In the genomic region with DNA sequence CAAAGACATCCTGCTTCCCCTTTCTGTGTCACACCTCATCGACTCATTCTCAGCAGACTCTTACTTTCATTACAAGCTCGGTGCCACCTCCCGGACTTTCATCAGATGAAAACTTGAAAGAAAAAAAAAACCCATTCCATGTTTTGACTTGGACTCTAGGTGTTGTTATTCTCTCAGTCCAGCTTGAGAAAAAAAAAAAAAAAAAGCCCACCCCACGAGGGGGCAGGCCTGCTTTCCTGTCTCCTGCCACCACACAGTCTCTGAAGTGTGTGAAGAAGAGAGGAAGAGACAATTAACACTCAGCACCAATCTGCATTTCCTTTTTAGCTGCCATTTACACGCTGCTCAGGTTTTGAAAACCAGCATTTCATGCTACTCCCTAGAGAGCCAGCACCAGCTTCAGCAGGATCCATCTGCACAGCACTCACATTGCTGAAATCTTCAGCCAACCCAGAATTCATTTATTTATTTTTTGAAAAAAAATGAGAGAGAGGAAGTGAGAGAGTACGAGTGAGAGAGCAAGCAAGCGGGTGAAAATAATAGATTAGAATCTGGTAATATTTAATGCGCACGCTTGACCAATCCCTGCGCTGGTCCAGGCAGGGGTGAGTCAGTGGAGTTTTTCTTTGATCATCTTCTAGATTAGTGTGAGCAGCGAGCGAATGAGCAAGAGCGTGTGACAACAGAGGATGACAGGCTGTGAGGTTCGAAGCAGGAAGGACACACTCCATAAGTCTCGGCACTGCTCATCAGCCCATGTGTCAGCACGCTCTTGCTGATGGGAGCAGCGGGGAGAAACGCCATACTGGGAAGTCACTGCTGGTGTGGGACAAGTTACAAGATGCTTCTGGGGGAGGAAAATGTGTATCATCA, we compare ENCODE assay signal across 9 cellular contexts. TPM values are rescaled to one million over a fixed set of nuclear protein-coding genes. Genes with fewer than 3 reads are reported as not detected.
DNase-seq lines count a peak whose midpoint lies in the region; ATAC-seq and TF ChIP-seq lines count a peak whose summit lies in the region.
"Had no signal": no experiment of that assay in that cellular context is flagged by ENCODE, and none has a peak within 500 bp of the region (broad histone marks: within the 10 kb centered on the region; RNA-seq: fewer than 3 reads in every experiment).

No MANE protein-coding gene starts in this region.

- H3K4me3 ChIP-seq in A673 (ENCODE audit: low read depth, low read length, poor library complexity, severe bottlenecking) (peak overlapping the region; percentile 36), OCI-LY3 (ENCODE audit: low read length) (peak overlapping the region; percentile 78), uterus (no peak overlapping the region)

- H3K4me2 ChIP-seq in OCI-LY3 (ENCODE audit: low read length), result peak overlapping the region; percentile 86

- H4K20me1 ChIP-seq in OCI-LY3 (ENCODE audit: insufficient read depth, low read length), result no peaks in the 10 kb centered on the region

- H3K27ac ChIP-seq in A673 (ENCODE audit: low read depth, low read length, poor library complexity, severe bottlenecking) (no peak overlapping the region), OCI-LY3 (ENCODE audit: low read length) (peak overlapping the region; percentile 99), uterus (no peak overlapping the region)

- BruUV-seq in A673 (replicated peaks; lab: Mats Ljungman, UMichigan), result no TSS peak

- peak overlapping the region; percentile 95 for H3K9ac ChIP-seq in OCI-LY3 (ENCODE audit: low read length)

- intact Hi-C loops in A673 (cut with micrococcal nuclease; ENCODE audit: unreplicated experiment) (no loop called here), uterus (cut with DNase I; ENCODE audit: low total_unique reads) (no loop called here)
- intact Hi-C loops in activated T-helper 1 cell treated with anti-CD3 and anti-CD28 coated beads, Interleukin-12 subunit alpha, Interleukin-12 subunit beta, Interleukin-2, Interleukin-4 antibody, amounts not matched to agents 30 ng/mL and 10 ng/mL and 1 ng/mL, durations not matched to agents 14 hours and 24 hours and 36 hours (cut with micrococcal nuclease), result loop anchor here (1.0 to 10.0 kb wide), 13 partner anchors 7 to 933 kb away; a partner anchor contains a TSS

- no peak overlapping the region for H3K4me3 Mint-ChIP-seq in activated T-helper 1 cell treated with anti-CD3 and anti-CD28 coated beads, Interleukin-12 subunit alpha, Interleukin-12 subunit beta, Interleukin-2, Interleukin-4 antibody, amounts not matched to agents 30 ng/mL and 10 ng/mL and 1 ng/mL, durations not matched to agents 14 hours and 24 hours and 36 hours

- DNase-seq in A673 (ENCODE audit: low spot score) (peak; percentile 71), hepatic stellate cell (ENCODE audit: low spot score) (peak; percentile 56), uterus (no peak)
- DNase-seq in activated T-helper 1 cell treated with anti-CD3 and anti-CD28 coated beads, Interleukin-12 subunit alpha, Interleukin-12 subunit beta, Interleukin-2, Interleukin-4 antibody, amounts not matched to agents 30 ng/mL and 10 ng/mL and 1 ng/mL, durations not matched to agents 14 hours and 24 hours and 36 hours (ENCODE audit: low spot score), result peak; percentile 57
- peak; percentile 69 to 73 for DNase-seq in stimulated activated CD4-positive, alpha-beta T cell treated with anti-CD3 and anti-CD28 coated beads, Interleukin-15, amount 100 ng/mL, for 48 hours (ENCODE audit: low read depth in 2 of 2)

- peaks cover 11% of the 10 kb centered on the region for H3K4me1 ChIP-seq in A673 (ENCODE audit: insufficient read depth, low read length, poor library complexity, severe bottlenecking)
- H3K4me1 ChIP-seq in OCI-LY3 (ENCODE audit: low read length), result peaks cover 78% of the 10 kb centered on the region
- H3K4me1 ChIP-seq in uterus, result no peaks in the 10 kb centered on the region

- no peaks in the 10 kb centered on the region for H3K9me3 ChIP-seq in A673 (ENCODE audit: low read depth, low read length, poor library complexity, severe bottlenecking)
- H3K9me3 ChIP-seq in OCI-LY3 (ENCODE audit: insufficient read depth, low read length), result no peaks in the 10 kb centered on the region
- H3K9me3 ChIP-seq in uterus, result no peaks in the 10 kb centered on the region

- H2AFZ ChIP-seq in OCI-LY3 (ENCODE audit: low read depth, low read length), result no peak overlapping the region

- H3K36me3 Mint-ChIP-seq in activated T-helper 1 cell treated with anti-CD3 and anti-CD28 coated beads, Interleukin-12 subunit alpha, Interleukin-12 subunit beta, Interleukin-2, Interleukin-4 antibody, amounts not matched to agents 30 ng/mL and 10 ng/mL and 1 ng/mL, durations not matched to agents 14 hours and 24 hours and 36 hours (ENCODE audit: low read depth), result peaks cover 11% of the 10 kb centered on the region

- no peak overlapping the region for H3K27ac Mint-ChIP-seq in activated T-helper 1 cell treated with anti-CD3 and anti-CD28 coated beads, Interleukin-12 subunit alpha, Interleukin-12 subunit beta, Interleukin-2, Interleukin-4 antibody, amounts not matched to agents 30 ng/mL and 10 ng/mL and 1 ng/mL, durations not matched to agents 14 hours and 24 hours and 36 hours

- H3K36me3 ChIP-seq in A673 (ENCODE audit: insufficient read depth, low read length, poor library complexity, severe bottlenecking) (no peaks in the 10 kb centered on the region), OCI-LY3 (replicated peaks; ENCODE audit: low read depth, low read length) (peaks cover 5% of the 10 kb centered on the region), uterus (no peaks in the 10 kb centered on the region)

- peaks cover 12% of the 10 kb centered on the region for H3K79me2 ChIP-seq in OCI-LY3 (ENCODE audit: low read length)

- H3K4me1 Mint-ChIP-seq in activated T-helper 1 cell treated with anti-CD3 and anti-CD28 coated beads, Interleukin-12 subunit alpha, Interleukin-12 subunit beta, Interleukin-2, Interleukin-4 antibody, amounts not matched to agents 30 ng/mL and 10 ng/mL and 1 ng/mL, durations not matched to agents 14 hours and 24 hours and 36 hours (ENCODE audit: low read depth), result no peaks in the 10 kb centered on the region

- H3K27me3 ChIP-seq in A673 (replicated peaks; ENCODE audit: insufficient read depth, low read depth, low read length, poor library complexity) (no peaks in the 10 kb centered on the region), OCI-LY3 (ENCODE audit: low read depth, low read length) (no peaks in the 10 kb centered on the region), uterus (no peaks in the 10 kb centered on the region)

- TF ChIP-seq POLR2A in uterus (IDR thresholded peaks at IDR 0.05), result no peak

- H3K9me3 Mint-ChIP-seq in activated T-helper 1 cell treated with anti-CD3 and anti-CD28 coated beads, Interleukin-12 subunit alpha, Interleukin-12 subunit beta, Interleukin-2, Interleukin-4 antibody, amounts not matched to agents 30 ng/mL and 10 ng/mL and 1 ng/mL, durations not matched to agents 14 hours and 24 hours and 36 hours, result no peaks in the 10 kb centered on the region

- peak; percentile 61 for ATAC-seq in GM18861 (IDR thresholded peaks at IDR 0.05; ENCODE audit: unreplicated experiment)
- ATAC-seq in HG03039 (IDR thresholded peaks at IDR 0.05; ENCODE audit: unreplicated experiment), result peak; percentile 79
- ATAC-seq: HCT116 had no signal

- CTCF ChIA-PET in A673 (lab: Charles Lee), result interaction anchor here (0.6 to 1.1 kb wide), 6 partner anchors 59 to 271 kb away, joined by 3 to 12 read pairs (median 5); no protein-coding TSS in a partner anchor

- peak; percentile 39; the same call in 1 of the 2 replicates for TF ChIP-seq CTCF in A673 (conservative IDR thresholded peaks at IDR 0.05; ENCODE audit: low read depth, low read length)
- peak; percentile 28 for TF ChIP-seq CTCF in OCI-LY3 (IDR thresholded peaks at IDR 0.05; ENCODE audit: low read depth, low read length)
- no peak for TF ChIP-seq CTCF in uterus (IDR thresholded peaks at IDR 0.05)

- POLR2A ChIA-PET in A673 (lab: Charles Lee; ENCODE audit: low non-redundant PET), result interaction anchor here (0.7 kb wide), 1 partner anchor 622 kb away, joined by 3 read pairs; no protein-coding TSS in a partner anchor

- no peaks in the 10 kb centered on the region for H3K27me3 Mint-ChIP-seq in activated T-helper 1 cell treated with anti-CD3 and anti-CD28 coated beads, Interleukin-12 subunit alpha, Interleukin-12 subunit beta, Interleukin-2, Interleukin-4 antibody, amounts not matched to agents 30 ng/mL and 10 ng/mL and 1 ng/mL, durations not matched to agents 14 hours and 24 hours and 36 hours (ENCODE audit: insufficient read depth)

RNA-seq across cellular contexts. Expression of a gene that starts 23.5 kb away (rescaled TPM):
- total RNA-seq in A673 (2021), result not detected in 2 replicates
- total RNA-seq in activated T-helper 1 cell treated with anti-CD3 and anti-CD28 coated beads, Interleukin-12 subunit alpha, Interleukin-12 subunit beta, Interleukin-2, Interleukin-4 antibody, amounts not matched to agents 30 ng/mL and 10 ng/mL and 1 ng/mL, durations not matched to agents 14 hours and 24 hours and 36 hours, result 0.22 and 0.23 TPM in 2 replicates
- not detected for total RNA-seq in uterus

RNA-seq across cellular contexts. Expression of a gene that starts 35.1 kb away (rescaled TPM):
- total RNA-seq in A673 (2021), result not detected in 2 replicates
- not detected in 2 replicates for total RNA-seq in activated T-helper 1 cell treated with anti-CD3 and anti-CD28 coated beads, Interleukin-12 subunit alpha, Interleukin-12 subunit beta, Interleukin-2, Interleukin-4 antibody, amounts not matched to agents 30 ng/mL and 10 ng/mL and 1 ng/mL, durations not matched to agents 14 hours and 24 hours and 36 hours
- not detected for total RNA-seq in uterus

Comparison
In these comparisons a context has a peak if more than half of its experiments do, and no peak if none do; other contexts are left out.
1. DNase-seq: peak in A673 (single experiment), activated T-helper 1 cell treated with anti-CD3 and anti-CD28 coated beads, Interleukin-12 subunit alpha, Interleukin-12 subunit beta, Interleukin-2, Interleukin-4 antibody, amounts not matched to agents 30 ng/mL and 10 ng/mL and 1 ng/mL, durations not matched to agents 14 hours and 24 hours and 36 hours (single experiment), hepatic stellate cell (single experiment) and stimulated activated CD4-positive, alpha-beta T cell treated with anti-CD3 and anti-CD28 coated beads, Interleukin-15, amount 100 ng/mL, for 48 hours (2 of 2); none in uterus (0 of 2).
2. H3K4me3 ChIP-seq: peak in A673 (single experiment) and OCI-LY3 (single experiment); none in uterus (0 of 2).
3. CTCF ChIP-seq: peak in A673 (single experiment) and OCI-LY3 (single experiment); none in uterus (0 of 4).